2 cellular contexts compared by ENCODE assay signal in genomic region chr12:52233462-52234141, GRCh38.
TF ChIP-seq lines count a peak whose summit lies in the region.

No MANE protein-coding gene starts in this region.

TF ChIP-seq in SK-N-SH, 30 proteins besides CTCF, POLR2A, EP300 and RAD21 (continued from another document):
- TF ChIP-seq, protein P1, sequence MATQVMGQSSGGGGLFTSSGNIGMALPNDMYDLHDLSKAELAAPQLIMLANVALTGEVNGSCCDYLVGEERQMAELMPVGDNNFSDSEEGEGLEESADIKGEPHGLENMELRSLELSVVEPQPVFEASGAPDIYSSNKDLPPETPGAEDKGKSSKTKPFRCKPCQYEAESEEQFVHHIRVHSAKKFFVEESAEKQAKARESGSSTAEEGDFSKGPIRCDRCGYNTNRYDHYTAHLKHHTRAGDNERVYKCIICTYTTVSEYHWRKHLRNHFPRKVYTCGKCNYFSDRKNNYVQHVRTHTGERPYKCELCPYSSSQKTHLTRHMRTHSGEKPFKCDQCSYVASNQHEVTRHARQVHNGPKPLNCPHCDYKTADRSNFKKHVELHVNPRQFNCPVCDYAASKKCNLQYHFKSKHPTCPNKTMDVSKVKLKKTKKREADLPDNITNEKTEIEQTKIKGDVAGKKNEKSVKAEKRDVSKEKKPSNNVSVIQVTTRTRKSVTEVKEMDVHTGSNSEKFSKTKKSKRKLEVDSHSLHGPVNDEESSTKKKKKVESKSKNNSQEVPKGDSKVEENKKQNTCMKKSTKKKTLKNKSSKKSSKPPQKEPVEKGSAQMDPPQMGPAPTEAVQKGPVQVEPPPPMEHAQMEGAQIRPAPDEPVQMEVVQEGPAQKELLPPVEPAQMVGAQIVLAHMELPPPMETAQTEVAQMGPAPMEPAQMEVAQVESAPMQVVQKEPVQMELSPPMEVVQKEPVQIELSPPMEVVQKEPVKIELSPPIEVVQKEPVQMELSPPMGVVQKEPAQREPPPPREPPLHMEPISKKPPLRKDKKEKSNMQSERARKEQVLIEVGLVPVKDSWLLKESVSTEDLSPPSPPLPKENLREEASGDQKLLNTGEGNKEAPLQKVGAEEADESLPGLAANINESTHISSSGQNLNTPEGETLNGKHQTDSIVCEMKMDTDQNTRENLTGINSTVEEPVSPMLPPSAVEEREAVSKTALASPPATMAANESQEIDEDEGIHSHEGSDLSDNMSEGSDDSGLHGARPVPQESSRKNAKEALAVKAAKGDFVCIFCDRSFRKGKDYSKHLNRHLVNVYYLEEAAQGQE (IDR thresholded peaks at IDR 0.05; ENCODE audit: low read depth, low read length), result no peak
- no peak for TF ChIP-seq RXRA (IDR thresholded peaks at IDR 0.05; ENCODE audit: borderline replicate concordance, low read depth)
- TF ChIP-seq USF1 (IDR thresholded peaks at IDR 0.05; ENCODE audit: borderline replicate concordance, low read depth), result no peak
- TF ChIP-seq, protein P2, sequence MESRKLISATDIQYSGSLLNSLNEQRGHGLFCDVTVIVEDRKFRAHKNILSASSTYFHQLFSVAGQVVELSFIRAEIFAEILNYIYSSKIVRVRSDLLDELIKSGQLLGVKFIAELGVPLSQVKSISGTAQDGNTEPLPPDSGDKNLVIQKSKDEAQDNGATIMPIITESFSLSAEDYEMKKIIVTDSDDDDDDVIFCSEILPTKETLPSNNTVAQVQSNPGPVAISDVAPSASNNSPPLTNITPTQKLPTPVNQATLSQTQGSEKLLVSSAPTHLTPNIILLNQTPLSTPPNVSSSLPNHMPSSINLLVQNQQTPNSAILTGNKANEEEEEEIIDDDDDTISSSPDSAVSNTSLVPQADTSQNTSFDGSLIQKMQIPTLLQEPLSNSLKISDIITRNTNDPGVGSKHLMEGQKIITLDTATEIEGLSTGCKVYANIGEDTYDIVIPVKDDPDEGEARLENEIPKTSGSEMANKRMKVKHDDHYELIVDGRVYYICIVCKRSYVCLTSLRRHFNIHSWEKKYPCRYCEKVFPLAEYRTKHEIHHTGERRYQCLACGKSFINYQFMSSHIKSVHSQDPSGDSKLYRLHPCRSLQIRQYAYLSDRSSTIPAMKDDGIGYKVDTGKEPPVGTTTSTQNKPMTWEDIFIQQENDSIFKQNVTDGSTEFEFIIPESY (IDR thresholded peaks at IDR 0.05; ENCODE audit: borderline replicate concordance, low read depth), result no peak
- no peak for TF ChIP-seq FOXJ3 (CRISPR knock-in tag; IDR thresholded peaks at IDR 0.05)
- TF ChIP-seq POLR2AphosphoS5 (IDR thresholded peaks at IDR 0.05; ENCODE audit: low read depth, low read length), result no peak
- TF ChIP-seq MXI1 (IDR thresholded peaks at IDR 0.05; ENCODE audit: low read depth, low read length), result no peak

TF ChIP-seq in SK-N-SH treated with all-trans-retinoic acid at 6 μM for 48 hours, 23 proteins besides CTCF, POLR2A, EP300 and RAD21 (continued from another document):
- TF ChIP-seq TOX (CRISPR knock-in tag; IDR thresholded peaks at IDR 0.05; ENCODE audit: borderline replicate concordance) (no peak), GLIS3 (CRISPR knock-in tag; IDR thresholded peaks at IDR 0.05) (no peak), ZNF70 (CRISPR knock-in tag; IDR thresholded peaks at IDR 0.05) (no peak), ARNTL (CRISPR knock-in tag; IDR thresholded peaks at IDR 0.05; ENCODE audit: borderline replicate concordance, low read depth) (no peak), CSDC2 (CRISPR knock-in tag; IDR thresholded peaks at IDR 0.05) (no peak), ISL1 (CRISPR knock-in tag; IDR thresholded peaks at IDR 0.05) (no peak)
- TF ChIP-seq, protein P3, sequence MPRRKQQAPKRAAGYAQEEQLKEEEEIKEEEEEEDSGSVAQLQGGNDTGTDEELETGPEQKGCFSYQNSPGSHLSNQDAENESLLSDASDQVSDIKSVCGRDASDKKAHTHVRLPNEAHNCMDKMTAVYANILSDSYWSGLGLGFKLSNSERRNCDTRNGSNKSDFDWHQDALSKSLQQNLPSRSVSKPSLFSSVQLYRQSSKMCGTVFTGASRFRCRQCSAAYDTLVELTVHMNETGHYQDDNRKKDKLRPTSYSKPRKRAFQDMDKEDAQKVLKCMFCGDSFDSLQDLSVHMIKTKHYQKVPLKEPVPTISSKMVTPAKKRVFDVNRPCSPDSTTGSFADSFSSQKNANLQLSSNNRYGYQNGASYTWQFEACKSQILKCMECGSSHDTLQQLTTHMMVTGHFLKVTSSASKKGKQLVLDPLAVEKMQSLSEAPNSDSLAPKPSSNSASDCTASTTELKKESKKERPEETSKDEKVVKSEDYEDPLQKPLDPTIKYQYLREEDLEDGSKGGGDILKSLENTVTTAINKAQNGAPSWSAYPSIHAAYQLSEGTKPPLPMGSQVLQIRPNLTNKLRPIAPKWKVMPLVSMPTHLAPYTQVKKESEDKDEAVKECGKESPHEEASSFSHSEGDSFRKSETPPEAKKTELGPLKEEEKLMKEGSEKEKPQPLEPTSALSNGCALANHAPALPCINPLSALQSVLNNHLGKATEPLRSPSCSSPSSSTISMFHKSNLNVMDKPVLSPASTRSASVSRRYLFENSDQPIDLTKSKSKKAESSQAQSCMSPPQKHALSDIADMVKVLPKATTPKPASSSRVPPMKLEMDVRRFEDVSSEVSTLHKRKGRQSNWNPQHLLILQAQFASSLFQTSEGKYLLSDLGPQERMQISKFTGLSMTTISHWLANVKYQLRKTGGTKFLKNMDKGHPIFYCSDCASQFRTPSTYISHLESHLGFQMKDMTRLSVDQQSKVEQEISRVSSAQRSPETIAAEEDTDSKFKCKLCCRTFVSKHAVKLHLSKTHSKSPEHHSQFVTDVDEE (CRISPR knock-in tag; IDR thresholded peaks at IDR 0.05), result no peak
